In the genomic region with DNA sequence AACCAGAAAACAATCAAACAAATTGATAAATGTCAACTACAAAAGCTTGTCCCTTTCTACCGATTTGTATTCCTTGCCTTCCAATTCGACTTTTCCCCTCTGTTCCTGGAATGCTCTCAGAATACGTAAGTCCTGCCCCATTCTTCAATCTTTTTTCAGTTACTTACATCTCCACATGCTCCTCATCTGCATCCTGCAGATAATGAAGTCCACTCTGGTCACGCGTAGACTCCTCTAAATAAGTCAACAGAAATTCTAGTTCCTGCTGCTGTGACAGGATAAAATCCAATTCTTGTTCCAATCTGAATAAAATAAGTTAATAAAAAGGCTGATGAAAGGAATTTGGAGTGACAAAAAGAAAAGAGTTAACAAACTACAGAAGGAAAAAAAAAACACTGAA, we compare ENCODE assay signal across 1 cellular context.
TF ChIP-seq lines count a peak whose summit lies in the region.

No MANE protein-coding gene starts in this region.

TF ChIP-seq in K562, 482 proteins besides CTCF, POLR2A, EP300 and RAD21 (continued from another document and continues in another):
- TF ChIP-seq, protein P1, sequence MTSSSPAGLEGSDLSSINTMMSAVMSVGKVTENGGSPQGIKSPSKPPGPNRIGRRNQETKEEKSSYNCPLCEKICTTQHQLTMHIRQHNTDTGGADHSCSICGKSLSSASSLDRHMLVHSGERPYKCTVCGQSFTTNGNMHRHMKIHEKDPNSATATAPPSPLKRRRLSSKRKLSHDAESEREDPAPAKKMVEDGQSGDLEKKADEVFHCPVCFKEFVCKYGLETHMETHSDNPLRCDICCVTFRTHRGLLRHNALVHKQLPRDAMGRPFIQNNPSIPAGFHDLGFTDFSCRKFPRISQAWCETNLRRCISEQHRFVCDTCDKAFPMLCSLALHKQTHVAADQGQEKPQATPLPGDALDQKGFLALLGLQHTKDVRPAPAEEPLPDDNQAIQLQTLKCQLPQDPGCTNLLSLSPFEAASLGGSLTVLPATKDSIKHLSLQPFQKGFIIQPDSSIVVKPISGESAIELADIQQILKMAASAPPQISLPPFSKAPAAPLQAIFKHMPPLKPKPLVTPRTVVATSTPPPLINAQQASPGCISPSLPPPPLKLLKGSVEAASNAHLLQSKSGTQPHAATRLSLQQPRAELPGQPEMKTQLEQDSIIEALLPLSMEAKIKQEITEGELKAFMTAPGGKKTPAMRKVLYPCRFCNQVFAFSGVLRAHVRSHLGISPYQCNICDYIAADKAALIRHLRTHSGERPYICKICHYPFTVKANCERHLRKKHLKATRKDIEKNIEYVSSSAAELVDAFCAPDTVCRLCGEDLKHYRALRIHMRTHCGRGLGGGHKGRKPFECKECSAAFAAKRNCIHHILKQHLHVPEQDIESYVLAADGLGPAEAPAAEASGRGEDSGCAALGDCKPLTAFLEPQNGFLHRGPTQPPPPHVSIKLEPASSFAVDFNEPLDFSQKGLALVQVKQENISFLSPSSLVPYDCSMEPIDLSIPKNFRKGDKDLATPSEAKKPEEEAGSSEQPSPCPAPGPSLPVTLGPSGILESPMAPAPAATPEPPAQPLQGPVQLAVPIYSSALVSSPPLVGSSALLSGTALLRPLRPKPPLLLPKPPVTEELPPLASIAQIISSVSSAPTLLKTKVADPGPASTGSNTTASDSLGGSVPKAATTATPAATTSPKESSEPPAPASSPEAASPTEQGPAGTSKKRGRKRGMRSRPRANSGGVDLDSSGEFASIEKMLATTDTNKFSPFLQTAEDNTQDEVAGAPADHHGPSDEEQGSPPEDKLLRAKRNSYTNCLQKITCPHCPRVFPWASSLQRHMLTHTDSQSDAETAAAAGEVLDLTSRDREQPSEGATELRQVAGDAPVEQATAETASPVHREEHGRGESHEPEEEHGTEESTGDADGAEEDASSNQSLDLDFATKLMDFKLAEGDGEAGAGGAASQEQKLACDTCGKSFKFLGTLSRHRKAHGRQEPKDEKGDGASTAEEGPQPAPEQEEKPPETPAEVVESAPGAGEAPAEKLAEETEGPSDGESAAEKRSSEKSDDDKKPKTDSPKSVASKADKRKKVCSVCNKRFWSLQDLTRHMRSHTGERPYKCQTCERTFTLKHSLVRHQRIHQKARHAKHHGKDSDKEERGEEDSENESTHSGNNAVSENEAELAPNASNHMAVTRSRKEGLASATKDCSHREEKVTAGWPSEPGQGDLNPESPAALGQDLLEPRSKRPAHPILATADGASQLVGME (CRISPR knock-in tag; IDR thresholded peaks at IDR 0.05) = no peak
- TF ChIP-seq, protein P2, sequence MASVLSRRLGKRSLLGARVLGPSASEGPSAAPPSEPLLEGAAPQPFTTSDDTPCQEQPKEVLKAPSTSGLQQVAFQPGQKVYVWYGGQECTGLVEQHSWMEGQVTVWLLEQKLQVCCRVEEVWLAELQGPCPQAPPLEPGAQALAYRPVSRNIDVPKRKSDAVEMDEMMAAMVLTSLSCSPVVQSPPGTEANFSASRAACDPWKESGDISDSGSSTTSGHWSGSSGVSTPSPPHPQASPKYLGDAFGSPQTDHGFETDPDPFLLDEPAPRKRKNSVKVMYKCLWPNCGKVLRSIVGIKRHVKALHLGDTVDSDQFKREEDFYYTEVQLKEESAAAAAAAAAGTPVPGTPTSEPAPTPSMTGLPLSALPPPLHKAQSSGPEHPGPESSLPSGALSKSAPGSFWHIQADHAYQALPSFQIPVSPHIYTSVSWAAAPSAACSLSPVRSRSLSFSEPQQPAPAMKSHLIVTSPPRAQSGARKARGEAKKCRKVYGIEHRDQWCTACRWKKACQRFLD (CRISPR knock-in tag; IDR thresholded peaks at IDR 0.05) = no peak
- TF ChIP-seq ZNF561 (CRISPR knock-in tag; conservative IDR thresholded peaks at IDR 0.05) (no peak), CREM (IDR thresholded peaks at IDR 0.05; ENCODE audit: low read depth) (peak; percentile 21; the same call in 1 of the 2 replicates), ZNF165 (CRISPR knock-in tag; IDR thresholded peaks at IDR 0.05; ENCODE audit: borderline replicate concordance) (no peak), MXI1 (IDR thresholded peaks at IDR 0.05; ENCODE audit: low read depth, low read length) (no peak), KLF1 (tag; IDR thresholded peaks at IDR 0.05) (no peak), LEF1 (IDR thresholded peaks at IDR 0.05) (peak; percentile 51; the same call in 1 of the 2 replicates), ETV5 (CRISPR knock-in tag; IDR thresholded peaks at IDR 0.05; ENCODE audit: low read depth) (no peak; the same call in 1 of the 2 replicates), HNRNPUL1 (IDR thresholded peaks at IDR 0.05; ENCODE audit: low read length) (no peak), GATA2 (CRISPR knock-in tag; IDR thresholded peaks at IDR 0.05) (0 out of 2 replicates have a peak, but pooled peaks have one; percentile 37), ZNF408 (CRISPR knock-in tag; IDR thresholded peaks at IDR 0.05; ENCODE audit: low read depth) (no peak), ZNF311 (CRISPR knock-in tag; IDR thresholded peaks at IDR 0.05) (no peak)
- TF ChIP-seq, protein P3, sequence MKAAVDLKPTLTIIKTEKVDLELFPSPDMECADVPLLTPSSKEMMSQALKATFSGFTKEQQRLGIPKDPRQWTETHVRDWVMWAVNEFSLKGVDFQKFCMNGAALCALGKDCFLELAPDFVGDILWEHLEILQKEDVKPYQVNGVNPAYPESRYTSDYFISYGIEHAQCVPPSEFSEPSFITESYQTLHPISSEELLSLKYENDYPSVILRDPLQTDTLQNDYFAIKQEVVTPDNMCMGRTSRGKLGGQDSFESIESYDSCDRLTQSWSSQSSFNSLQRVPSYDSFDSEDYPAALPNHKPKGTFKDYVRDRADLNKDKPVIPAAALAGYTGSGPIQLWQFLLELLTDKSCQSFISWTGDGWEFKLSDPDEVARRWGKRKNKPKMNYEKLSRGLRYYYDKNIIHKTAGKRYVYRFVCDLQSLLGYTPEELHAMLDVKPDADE (conservative IDR thresholded peaks at IDR 0.05; ENCODE audit: control insufficient read depth, low read depth, low read length) = no peak
- TF ChIP-seq, protein P4, sequence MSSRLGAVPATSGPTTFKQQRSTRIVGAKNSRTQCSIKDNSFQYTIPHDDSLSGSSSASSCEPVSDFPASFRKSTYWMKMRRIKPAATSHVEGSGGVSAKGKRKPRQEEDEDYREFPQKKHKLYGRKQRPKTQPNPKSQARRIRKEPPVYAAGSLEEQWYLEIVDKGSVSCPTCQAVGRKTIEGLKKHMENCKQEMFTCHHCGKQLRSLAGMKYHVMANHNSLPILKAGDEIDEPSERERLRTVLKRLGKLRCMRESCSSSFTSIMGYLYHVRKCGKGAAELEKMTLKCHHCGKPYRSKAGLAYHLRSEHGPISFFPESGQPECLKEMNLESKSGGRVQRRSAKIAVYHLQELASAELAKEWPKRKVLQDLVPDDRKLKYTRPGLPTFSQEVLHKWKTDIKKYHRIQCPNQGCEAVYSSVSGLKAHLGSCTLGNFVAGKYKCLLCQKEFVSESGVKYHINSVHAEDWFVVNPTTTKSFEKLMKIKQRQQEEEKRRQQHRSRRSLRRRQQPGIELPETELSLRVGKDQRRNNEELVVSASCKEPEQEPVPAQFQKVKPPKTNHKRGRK (tag; IDR thresholded peaks at IDR 0.05) = no peak
- TF ChIP-seq, protein P5, sequence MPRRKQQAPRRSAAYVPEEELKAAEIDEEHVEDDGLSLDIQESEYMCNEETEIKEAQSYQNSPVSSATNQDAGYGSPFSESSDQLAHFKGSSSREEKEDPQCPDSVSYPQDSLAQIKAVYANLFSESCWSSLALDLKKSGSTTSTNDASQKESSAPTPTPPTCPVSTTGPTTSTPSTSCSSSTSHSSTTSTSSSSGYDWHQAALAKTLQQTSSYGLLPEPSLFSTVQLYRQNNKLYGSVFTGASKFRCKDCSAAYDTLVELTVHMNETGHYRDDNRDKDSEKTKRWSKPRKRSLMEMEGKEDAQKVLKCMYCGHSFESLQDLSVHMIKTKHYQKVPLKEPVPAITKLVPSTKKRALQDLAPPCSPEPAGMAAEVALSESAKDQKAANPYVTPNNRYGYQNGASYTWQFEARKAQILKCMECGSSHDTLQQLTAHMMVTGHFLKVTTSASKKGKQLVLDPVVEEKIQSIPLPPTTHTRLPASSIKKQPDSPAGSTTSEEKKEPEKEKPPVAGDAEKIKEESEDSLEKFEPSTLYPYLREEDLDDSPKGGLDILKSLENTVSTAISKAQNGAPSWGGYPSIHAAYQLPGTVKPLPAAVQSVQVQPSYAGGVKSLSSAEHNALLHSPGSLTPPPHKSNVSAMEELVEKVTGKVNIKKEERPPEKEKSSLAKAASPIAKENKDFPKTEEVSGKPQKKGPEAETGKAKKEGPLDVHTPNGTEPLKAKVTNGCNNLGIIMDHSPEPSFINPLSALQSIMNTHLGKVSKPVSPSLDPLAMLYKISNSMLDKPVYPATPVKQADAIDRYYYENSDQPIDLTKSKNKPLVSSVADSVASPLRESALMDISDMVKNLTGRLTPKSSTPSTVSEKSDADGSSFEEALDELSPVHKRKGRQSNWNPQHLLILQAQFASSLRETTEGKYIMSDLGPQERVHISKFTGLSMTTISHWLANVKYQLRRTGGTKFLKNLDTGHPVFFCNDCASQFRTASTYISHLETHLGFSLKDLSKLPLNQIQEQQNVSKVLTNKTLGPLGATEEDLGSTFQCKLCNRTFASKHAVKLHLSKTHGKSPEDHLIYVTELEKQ (CRISPR knock-in tag; IDR thresholded peaks at IDR 0.05) = no peak
- TF ChIP-seq, protein P6, sequence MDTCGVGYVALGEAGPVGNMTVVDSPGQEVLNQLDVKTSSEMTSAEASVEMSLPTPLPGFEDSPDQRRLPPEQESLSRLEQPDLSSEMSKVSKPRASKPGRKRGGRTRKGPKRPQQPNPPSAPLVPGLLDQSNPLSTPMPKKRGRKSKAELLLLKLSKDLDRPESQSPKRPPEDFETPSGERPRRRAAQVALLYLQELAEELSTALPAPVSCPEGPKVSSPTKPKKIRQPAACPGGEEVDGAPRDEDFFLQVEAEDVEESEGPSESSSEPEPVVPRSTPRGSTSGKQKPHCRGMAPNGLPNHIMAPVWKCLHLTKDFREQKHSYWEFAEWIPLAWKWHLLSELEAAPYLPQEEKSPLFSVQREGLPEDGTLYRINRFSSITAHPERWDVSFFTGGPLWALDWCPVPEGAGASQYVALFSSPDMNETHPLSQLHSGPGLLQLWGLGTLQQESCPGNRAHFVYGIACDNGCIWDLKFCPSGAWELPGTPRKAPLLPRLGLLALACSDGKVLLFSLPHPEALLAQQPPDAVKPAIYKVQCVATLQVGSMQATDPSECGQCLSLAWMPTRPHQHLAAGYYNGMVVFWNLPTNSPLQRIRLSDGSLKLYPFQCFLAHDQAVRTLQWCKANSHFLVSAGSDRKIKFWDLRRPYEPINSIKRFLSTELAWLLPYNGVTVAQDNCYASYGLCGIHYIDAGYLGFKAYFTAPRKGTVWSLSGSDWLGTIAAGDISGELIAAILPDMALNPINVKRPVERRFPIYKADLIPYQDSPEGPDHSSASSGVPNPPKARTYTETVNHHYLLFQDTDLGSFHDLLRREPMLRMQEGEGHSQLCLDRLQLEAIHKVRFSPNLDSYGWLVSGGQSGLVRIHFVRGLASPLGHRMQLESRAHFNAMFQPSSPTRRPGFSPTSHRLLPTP (IDR thresholded peaks at IDR 0.05; ENCODE audit: borderline replicate concordance, extremely low read depth, insufficient read length) = no peak
- TF ChIP-seq, protein P7, sequence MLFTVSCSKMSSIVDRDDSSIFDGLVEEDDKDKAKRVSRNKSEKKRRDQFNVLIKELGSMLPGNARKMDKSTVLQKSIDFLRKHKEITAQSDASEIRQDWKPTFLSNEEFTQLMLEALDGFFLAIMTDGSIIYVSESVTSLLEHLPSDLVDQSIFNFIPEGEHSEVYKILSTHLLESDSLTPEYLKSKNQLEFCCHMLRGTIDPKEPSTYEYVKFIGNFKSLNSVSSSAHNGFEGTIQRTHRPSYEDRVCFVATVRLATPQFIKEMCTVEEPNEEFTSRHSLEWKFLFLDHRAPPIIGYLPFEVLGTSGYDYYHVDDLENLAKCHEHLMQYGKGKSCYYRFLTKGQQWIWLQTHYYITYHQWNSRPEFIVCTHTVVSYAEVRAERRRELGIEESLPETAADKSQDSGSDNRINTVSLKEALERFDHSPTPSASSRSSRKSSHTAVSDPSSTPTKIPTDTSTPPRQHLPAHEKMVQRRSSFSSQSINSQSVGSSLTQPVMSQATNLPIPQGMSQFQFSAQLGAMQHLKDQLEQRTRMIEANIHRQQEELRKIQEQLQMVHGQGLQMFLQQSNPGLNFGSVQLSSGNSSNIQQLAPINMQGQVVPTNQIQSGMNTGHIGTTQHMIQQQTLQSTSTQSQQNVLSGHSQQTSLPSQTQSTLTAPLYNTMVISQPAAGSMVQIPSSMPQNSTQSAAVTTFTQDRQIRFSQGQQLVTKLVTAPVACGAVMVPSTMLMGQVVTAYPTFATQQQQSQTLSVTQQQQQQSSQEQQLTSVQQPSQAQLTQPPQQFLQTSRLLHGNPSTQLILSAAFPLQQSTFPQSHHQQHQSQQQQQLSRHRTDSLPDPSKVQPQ (CRISPR knock-in tag; IDR thresholded peaks at IDR 0.05; ENCODE audit: borderline replicate concordance) = no peak
- TF ChIP-seq, protein P8, sequence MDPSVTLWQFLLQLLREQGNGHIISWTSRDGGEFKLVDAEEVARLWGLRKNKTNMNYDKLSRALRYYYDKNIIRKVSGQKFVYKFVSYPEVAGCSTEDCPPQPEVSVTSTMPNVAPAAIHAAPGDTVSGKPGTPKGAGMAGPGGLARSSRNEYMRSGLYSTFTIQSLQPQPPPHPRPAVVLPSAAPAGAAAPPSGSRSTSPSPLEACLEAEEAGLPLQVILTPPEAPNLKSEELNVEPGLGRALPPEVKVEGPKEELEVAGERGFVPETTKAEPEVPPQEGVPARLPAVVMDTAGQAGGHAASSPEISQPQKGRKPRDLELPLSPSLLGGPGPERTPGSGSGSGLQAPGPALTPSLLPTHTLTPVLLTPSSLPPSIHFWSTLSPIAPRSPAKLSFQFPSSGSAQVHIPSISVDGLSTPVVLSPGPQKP (CRISPR knock-in tag; IDR thresholded peaks at IDR 0.05) = no peak
- TF ChIP-seq, protein P9, sequence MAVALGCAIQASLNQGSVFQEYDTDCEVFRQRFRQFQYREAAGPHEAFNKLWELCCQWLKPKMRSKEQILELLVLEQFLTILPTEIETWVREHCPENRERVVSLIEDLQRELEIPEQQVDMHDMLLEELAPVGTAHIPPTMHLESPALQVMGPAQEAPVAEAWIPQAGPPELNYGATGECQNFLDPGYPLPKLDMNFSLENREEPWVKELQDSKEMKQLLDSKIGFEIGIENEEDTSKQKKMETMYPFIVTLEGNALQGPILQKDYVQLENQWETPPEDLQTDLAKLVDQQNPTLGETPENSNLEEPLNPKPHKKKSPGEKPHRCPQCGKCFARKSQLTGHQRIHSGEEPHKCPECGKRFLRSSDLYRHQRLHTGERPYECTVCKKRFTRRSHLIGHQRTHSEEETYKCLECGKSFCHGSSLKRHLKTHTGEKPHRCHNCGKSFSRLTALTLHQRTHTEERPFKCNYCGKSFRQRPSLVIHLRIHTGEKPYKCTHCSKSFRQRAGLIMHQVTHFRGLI (CRISPR knock-in tag; IDR thresholded peaks at IDR 0.05) = no peak
